22 cellular contexts compared by ENCODE assay signal in genomic region chr3:72537448-72537847, GRCh38.
"Had no signal": no experiment of that assay in that cellular context is flagged by ENCODE, and none has a peak within 500 bp of the region (broad histone marks: within the 10 kb centered on the region; RNA-seq: fewer than 3 reads in every experiment).

No MANE protein-coding gene starts in this region.

- H3K27ac ChIP-seq: ascending aorta, PC-9 had no signal

- H3K4me3 Mint-ChIP-seq: activated B cell treated with CpG ODN at 0.5 μM for 24 hours; activated CD4-positive, alpha-beta memory T cell treated with anti-CD3 and anti-CD28 coated beads, Interleukin-2, amount 10 ng/mL, durations not matched to agents 7 days and 5 days; activated CD4-positive, alpha-beta T cell treated with anti-CD3 and anti-CD28 coated beads, Interleukin-2, amount 10 ng/mL, durations not matched to agents 7 days and 5 days; activated naive CD4-positive, alpha-beta T cell treated with anti-CD3 and anti-CD28 coated beads, Interleukin-2, amount 50 U/mL, for 24 hours; brain; central memory CD8-positive, alpha-beta T cell; T-cell had no signal

- H3K36me3 ChIP-seq: ascending aorta had no signal

- H3K4me1 ChIP-seq: ascending aorta had no signal

- H3K27me3 Mint-ChIP-seq: activated naive CD4-positive, alpha-beta T cell treated with anti-CD3 and anti-CD28 coated beads, Interleukin-2, amount 50 U/mL, for 24 hours had no signal

- H3K4me3 ChIP-seq: ascending aorta, PC-9 had no signal

- H3K27ac Mint-ChIP-seq: activated CD4-positive, alpha-beta memory T cell treated with anti-CD3 and anti-CD28 coated beads, Interleukin-2, amount 10 ng/mL, durations not matched to agents 7 days and 5 days; activated CD4-positive, alpha-beta T cell treated with anti-CD3 and anti-CD28 coated beads, Interleukin-2, amount 10 ng/mL, durations not matched to agents 7 days and 5 days; activated naive CD4-positive, alpha-beta T cell treated with anti-CD3 and anti-CD28 coated beads, Interleukin-2, amount 50 U/mL, for 24 hours had no signal

- H3K9me3 ChIP-seq: ascending aorta had no signal

- H3K27me3 ChIP-seq: ascending aorta had no signal

- H3K36me3 Mint-ChIP-seq: brain, T-cell had no signal

- H2AFZ ChIP-seq: PC-9 had no signal

- H3K4me2 ChIP-seq: PC-9 had no signal

- DNase-seq: activated B cell treated with CpG ODN at 0.5 μM for 24 hours; activated CD4-positive, alpha-beta memory T cell treated with anti-CD3 and anti-CD28 coated beads, Interleukin-2, amount 10 ng/mL, durations not matched to agents 7 days and 5 days; activated CD4-positive, alpha-beta T cell treated with anti-CD3 and anti-CD28 coated beads for 1 hour; activated CD4-positive, alpha-beta T cell treated with anti-CD3 and anti-CD28 coated beads, Interleukin-2, amount 10 ng/mL, durations not matched to agents 7 days and 5 days; activated CD8-positive, alpha-beta memory T cell treated with anti-CD3 and anti-CD28 coated beads, Interleukin-2, amount 50 U/mL, for 4 hours; activated naive CD4-positive, alpha-beta T cell; activated T-cell treated with anti-CD3 and anti-CD28 coated beads, Interleukin-2, amount 50 U/mL, for 1 hour; cortex of kidney; NCI-H1436 treated with DMSO at 0.1 percent for 48 hours; NCI-H187; NCI-H2081 treated with DMSO at 0.1 percent for 48 hours; NCI-H446; NCI-H524; PC-9; SHP77 treated with DMSO at 0.1 percent for 48 hours; T-cell; T-helper 2 cell; T1000 had no signal

- ATAC-seq: T-cell had no signal

- H3K9me3 Mint-ChIP-seq: activated B cell treated with CpG ODN at 0.5 μM for 24 hours; activated naive CD4-positive, alpha-beta T cell treated with anti-CD3 and anti-CD28 coated beads, Interleukin-2, amount 50 U/mL, for 24 hours had no signal
